1 cellular context compared by ENCODE assay signal in the genomic region with DNA sequence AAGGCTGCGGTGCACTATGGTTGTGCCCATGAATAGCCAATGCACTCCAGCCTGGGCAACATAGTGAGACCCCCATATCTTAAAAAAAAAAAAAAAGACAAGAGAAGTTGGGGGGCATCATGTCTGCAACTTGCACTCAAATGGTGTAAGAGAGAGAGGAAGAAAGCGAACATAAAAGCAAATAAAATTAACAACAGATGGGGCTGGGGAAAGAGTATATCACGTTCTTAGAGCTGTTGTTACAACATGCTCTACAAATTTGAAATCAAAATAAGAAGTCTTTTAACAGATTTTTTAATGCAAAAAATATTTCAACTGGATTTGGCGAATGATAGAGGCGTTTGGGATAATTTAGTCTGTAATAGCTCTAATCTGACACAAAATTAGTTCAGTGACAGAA.
TF ChIP-seq lines count a peak whose summit lies in the region.

No MANE protein-coding gene starts in this region.

TF ChIP-seq in IMR-90, 13 proteins besides CTCF, POLR2A, EP300 and RAD21:
- no peak for TF ChIP-seq SMC3 (IDR thresholded peaks at IDR 0.05; ENCODE audit: low read depth, low read length)
- TF ChIP-seq RCOR1 (IDR thresholded peaks at IDR 0.05; ENCODE audit: insufficient replicate concordance, low read length): no peak
- no peak for TF ChIP-seq NFE2L2 (IDR thresholded peaks at IDR 0.05; ENCODE audit: low read depth, low read length)
- TF ChIP-seq FOS (IDR thresholded peaks at IDR 0.05; ENCODE audit: low read depth, low read length): no peak
